In the genomic region with DNA sequence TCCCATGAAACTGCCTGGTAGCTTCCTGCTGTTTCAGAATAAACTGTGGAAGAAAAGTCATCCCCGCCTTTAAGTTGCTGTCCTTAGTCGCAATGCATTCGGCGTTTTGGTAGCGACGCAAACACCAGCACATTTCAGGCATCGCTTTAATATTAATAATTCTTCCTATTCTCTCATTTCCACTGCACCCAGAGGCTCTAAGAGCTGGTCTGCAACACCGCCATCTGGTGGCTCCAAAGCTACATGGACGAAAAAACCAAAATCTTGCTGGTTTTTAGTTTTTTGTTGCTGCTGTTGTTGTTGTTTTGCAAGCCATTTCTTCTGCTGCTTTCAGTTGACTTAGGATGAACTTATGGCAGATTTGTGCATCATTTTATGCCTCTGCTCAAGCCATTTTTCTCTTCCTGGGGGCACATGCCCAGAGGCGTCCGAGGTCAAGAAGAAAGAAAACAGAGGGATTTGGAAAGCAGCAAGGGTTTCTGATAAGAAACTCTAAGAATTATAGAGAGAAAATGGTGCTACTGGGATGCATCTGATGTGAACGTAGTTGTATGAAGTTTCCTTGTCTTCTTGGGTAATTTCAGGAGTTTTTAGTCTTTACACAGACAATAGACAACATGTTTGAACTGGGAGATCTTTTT, we compare ENCODE assay signal across 8 cellular contexts.
DNase-seq lines count a peak whose midpoint lies in the region; ATAC-seq, FAIRE-seq and TF ChIP-seq lines count a peak whose summit lies in the region.

No MANE protein-coding gene starts in this region.

- no peaks in the 10 kb centered on the region for H3K4me1 Mint-ChIP-seq in astrocyte (ENCODE audit: low read depth, unreplicated experiment)

- TF ChIP-seq CTCF in BE2C (IDR thresholded peaks at IDR 0.05; ENCODE audit: low read depth, low read length) = peak; percentile 89
- TF ChIP-seq CTCF in astrocyte (IDR thresholded peaks at IDR 0.05; ENCODE audit: insufficient read depth, low read depth, low read length) = peak; percentile 78

- FAIRE-seq in astrocyte (lab: Jason Lieb, UNC) = peak; percentile 58
- FAIRE-seq in RCC 7860 (lab: Jason Lieb, UNC) = no peak

- H3K27me3 ChIP-seq in BE2C = no peaks in the 10 kb centered on the region; the same call in 1 of the 2 replicates
- no peaks in the 10 kb centered on the region for H3K27me3 ChIP-seq in astrocyte (ENCODE audit: insufficient read depth, low read length)

- H3K36me3 ChIP-seq in BE2C (no peaks in the 10 kb centered on the region), astrocyte (ENCODE audit: insufficient read depth, low read length) (no peaks in the 10 kb centered on the region)

- no peaks in the 10 kb centered on the region; the same call in 1 of the 2 replicates for H3K9me3 ChIP-seq in BE2C
- H3K9me3 ChIP-seq in astrocyte (ENCODE audit: insufficient read depth, low read depth, low read length) = peaks cover 4% of the 10 kb centered on the region

- no peak overlapping the region for H3K27ac Mint-ChIP-seq in astrocyte (ENCODE audit: unreplicated experiment)

- H3K9ac ChIP-seq in astrocyte (ENCODE audit: low read length) = no peak overlapping the region

- H3K4me3 ChIP-seq in BE2C (ENCODE audit: low read depth, low read length) (peak overlapping the region; percentile 28; the same call in 1 of the 2 replicates), astrocyte (ENCODE audit: insufficient read depth, low read depth, low read length) (no peak overlapping the region)

- no peak overlapping the region for H3K4me2 ChIP-seq in astrocyte (ENCODE audit: low read length)

- no peak overlapping the region for H3K4me3 Mint-ChIP-seq in astrocyte (ENCODE audit: unreplicated experiment)

- no peak overlapping the region for H3K27ac ChIP-seq in astrocyte (ENCODE audit: low read depth, low read length)

- no peak overlapping the region for H2AFZ ChIP-seq in astrocyte (ENCODE audit: low read depth, low read length)

- H3K27me3 Mint-ChIP-seq in astrocyte (ENCODE audit: low read depth, unreplicated experiment) = peaks cover 3% of the 10 kb centered on the region

- ATAC-seq in GM18868 (IDR thresholded peaks at IDR 0.05; ENCODE audit: unreplicated experiment) = peak; percentile 49

- H3K36me3 Mint-ChIP-seq in astrocyte (ENCODE audit: low read depth, unreplicated experiment) = no peaks in the 10 kb centered on the region

- H3K9me3 Mint-ChIP-seq in astrocyte (ENCODE audit: unreplicated experiment) = peaks cover 6% of the 10 kb centered on the region

- H3K79me2 ChIP-seq in astrocyte (ENCODE audit: insufficient read depth, low read length) = no peaks in the 10 kb centered on the region

- DNase-seq in BE2C = peak; percentile 52
- peak; percentile 33 for DNase-seq in NCI-H2196 (lab: John Stamatoyannopoulos, UW; ENCODE audit: unreplicated experiment)
- peak; percentile 3 for DNase-seq in astrocyte (ENCODE audit: low read depth)
- DNase-seq in iris pigment epithelial cell (ENCODE audit: low read depth) = peak; percentile 21
- peak; percentile 15 for DNase-seq in stromal cell of bone marrow (ENCODE audit: low read depth)
- DNase-seq in RCC 7860 (ENCODE audit: low spot score) = no peak
- DNase-seq in NCI-H446 treated with DMSO at 0.1 percent for 48 hours (lab: John Stamatoyannopoulos, UW) = no peak

- H3K4me1 ChIP-seq in BE2C (peaks cover 4% of the 10 kb centered on the region), astrocyte (ENCODE audit: insufficient read depth, low read length) (no peaks in the 10 kb centered on the region)

- H4K20me1 ChIP-seq in astrocyte (ENCODE audit: insufficient read depth, low read length) = no peaks in the 10 kb centered on the region

Comparison
In these comparisons a context has a peak if more than half of its experiments do, and no peak if none do; other contexts are left out.
1. DNase-seq: peak in BE2C (single experiment), NCI-H2196 (single experiment), astrocyte (single experiment), iris pigment epithelial cell (single experiment) and stromal cell of bone marrow (single experiment); none in RCC 7860 (single experiment) and NCI-H446 treated with DMSO at 0.1 percent for 48 hours (single experiment).